1 cellular context compared by ENCODE assay signal in genomic region chr9:115189686-115190085, GRCh38.
TF ChIP-seq lines count a peak whose summit lies in the region.

No MANE protein-coding gene starts in this region.

TF ChIP-seq in SK-N-SH treated with all-trans-retinoic acid at 6 μM for 48 hours, 23 proteins besides CTCF, POLR2A, EP300 and RAD21:
- TF ChIP-seq POU6F1 (CRISPR knock-in tag; IDR thresholded peaks at IDR 0.05; ENCODE audit: borderline replicate concordance, low read depth) (no peak), ZFP30 (CRISPR knock-in tag; IDR thresholded peaks at IDR 0.05) (no peak), TCF4 (CRISPR knock-in tag; IDR thresholded peaks at IDR 0.05; ENCODE audit: borderline replicate concordance) (no peak), GLIS3 (CRISPR knock-in tag; IDR thresholded peaks at IDR 0.05) (no peak), CSRNP3 (CRISPR knock-in tag; IDR thresholded peaks at IDR 0.05) (no peak)
